In genomic region chr1:178633068-178633467, GRCh38 we compare ENCODE assay signal across 18 cellular contexts.
DNase-seq lines count a peak whose midpoint lies in the region; ATAC-seq and TF ChIP-seq lines count a peak whose summit lies in the region.
"Had no signal": no experiment of that assay in that cellular context is flagged by ENCODE, and none has a peak within 500 bp of the region (broad histone marks: within the 10 kb centered on the region; RNA-seq: fewer than 3 reads in every experiment).

No MANE protein-coding gene starts in this region.

- H3K36me3 Mint-ChIP-seq in HFFc6 (ENCODE audit: low read depth) = no peaks in the 10 kb centered on the region
- no peaks in the 10 kb centered on the region for H3K36me3 Mint-ChIP-seq in stimulated activated effector memory CD8-positive, alpha-beta T cell treated with anti-CD3 and anti-CD28 coated beads, Interleukin-12 subunit alpha, Interleukin-12 subunit beta, amount 100 ng/mL, for 72 hours

- H3K4me3 Mint-ChIP-seq in HFFc6 = peak overlapping the region; percentile 67
- no peak overlapping the region for H3K4me3 Mint-ChIP-seq in stimulated activated effector memory CD8-positive, alpha-beta T cell treated with anti-CD3 and anti-CD28 coated beads, Interleukin-12 subunit alpha, Interleukin-12 subunit beta, amount 100 ng/mL, for 72 hours

- peak overlapping the region; percentile 93 for H3K27ac Mint-ChIP-seq in HFFc6
- H3K27ac Mint-ChIP-seq in stimulated activated effector memory CD8-positive, alpha-beta T cell treated with anti-CD3 and anti-CD28 coated beads, Interleukin-12 subunit alpha, Interleukin-12 subunit beta, amount 100 ng/mL, for 72 hours = no peak overlapping the region

- no peak overlapping the region for H3K4me3 ChIP-seq in upper lobe of right lung
- H3K4me3 ChIP-seq: hepatocyte, K562, lung, SJSA1 had no signal

- TF ChIP-seq CTCF in HFFc6 (IDR thresholded peaks at IDR 0.05) (no peak), upper lobe of right lung (IDR thresholded peaks at IDR 0.05) (no peak)

- ATAC-seq in stimulated activated effector memory CD8-positive, alpha-beta T cell treated with anti-CD3 and anti-CD28 coated beads, Interleukin-12 subunit alpha, Interleukin-12 subunit beta, amount 100 ng/mL, for 72 hours = no peak
- ATAC-seq in upper lobe of right lung (no peak), left lobe of liver (no peak)
- ATAC-seq: K562 had no signal

- H3K4me1 ChIP-seq in upper lobe of right lung = no peaks in the 10 kb centered on the region

- H3K27me3 ChIP-seq in upper lobe of right lung = no peaks in the 10 kb centered on the region
- H3K27me3 ChIP-seq: hepatocyte, neutrophil, SJSA1 had no signal

- H3K27ac ChIP-seq in upper lobe of right lung = no peak overlapping the region
- H3K27ac ChIP-seq: hepatocyte, neutrophil had no signal

- DNase-seq in 8988T = peak; percentile 37
- DNase-seq in HFFc6 = peak; percentile 93
- peak; percentile 60 for DNase-seq in amniotic stem cell (lab: John Stamatoyannopoulos, UW)
- peak; percentile 58 for DNase-seq in islet precursor cell
- DNase-seq in stimulated activated effector memory CD8-positive, alpha-beta T cell treated with anti-CD3 and anti-CD28 coated beads, Interleukin-12 subunit alpha, Interleukin-12 subunit beta, amount 100 ng/mL, for 72 hours (ENCODE audit: low spot score in 2 of 2) = no peak
- DNase-seq in dermis blood vessel endothelial cell = no peak
- no peak for DNase-seq in upper lobe of right lung
- DNase-seq in left lobe of liver (ENCODE audit: low spot score) = no peak
- DNase-seq: activated CD8-positive, alpha-beta memory T cell treated with anti-CD3 and anti-CD28 coated beads for 24 hours; activated effector memory CD4-positive, alpha-beta T cell treated with anti-CD3 and anti-CD28 coated beads, Interleukin-2, amount 50 U/mL, for 16 hours; caudate nucleus; NCI-H1694 treated with DMSO at 0.1 percent for 48 hours; NCI-H69 had no signal

- H3K9me3 ChIP-seq in upper lobe of right lung = no peaks in the 10 kb centered on the region
- H3K9me3 ChIP-seq: neutrophil, SJSA1 had no signal

- H3K27me3 Mint-ChIP-seq in HFFc6 (ENCODE audit: insufficient read depth) = no peaks in the 10 kb centered on the region; the same call in 1 of the 2 replicates

- no peaks in the 10 kb centered on the region for H3K9me3 Mint-ChIP-seq in HFFc6
- H3K9me3 Mint-ChIP-seq in stimulated activated effector memory CD8-positive, alpha-beta T cell treated with anti-CD3 and anti-CD28 coated beads, Interleukin-12 subunit alpha, Interleukin-12 subunit beta, amount 100 ng/mL, for 72 hours = no peaks in the 10 kb centered on the region

- intact Hi-C loops in upper lobe of right lung (cut with DNase I) = no loop called here

- H3K36me3 ChIP-seq in upper lobe of right lung = no peaks in the 10 kb centered on the region
- H3K36me3 ChIP-seq: neutrophil, SJSA1 had no signal

- H3K4me1 Mint-ChIP-seq in HFFc6 (ENCODE audit: low read depth) = peaks cover 62% of the 10 kb centered on the region
- H3K4me1 Mint-ChIP-seq in stimulated activated effector memory CD8-positive, alpha-beta T cell treated with anti-CD3 and anti-CD28 coated beads, Interleukin-12 subunit alpha, Interleukin-12 subunit beta, amount 100 ng/mL, for 72 hours = no peaks in the 10 kb centered on the region

Comparison
In these comparisons a context has a peak if more than half of its experiments do, and no peak if none do; other contexts are left out.
1. DNase-seq: peak in 8988T (single experiment), HFFc6 (single experiment), amniotic stem cell (single experiment) and islet precursor cell (single experiment); none in stimulated activated effector memory CD8-positive, alpha-beta T cell treated with anti-CD3 and anti-CD28 coated beads, Interleukin-12 subunit alpha, Interleukin-12 subunit beta, amount 100 ng/mL, for 72 hours (0 of 2), dermis blood vessel endothelial cell (single experiment), upper lobe of right lung (single experiment) and left lobe of liver (single experiment).